ENCODE assay signal across 8 cellular contexts in genomic region chr6:37499433-37500293, GRCh38. TPM values are rescaled to one million over a fixed set of nuclear protein-coding genes. Genes with fewer than 3 reads are reported as not detected.
DNase-seq lines count a peak whose midpoint lies in the region; ATAC-seq and TF ChIP-seq lines count a peak whose summit lies in the region.

Gene CCDC167, minus strand, starts transcription at chr6:37499893. Its CDS starts 30 bp downstream, at chr6:37499863.

- TF ChIP-seq CTCF in GM20000 (IDR thresholded peaks at IDR 0.05; ENCODE audit: extremely low read depth, missing control alignments) (no peak), lung (IDR thresholded peaks at IDR 0.05; ENCODE audit: control extremely low read depth, extremely low read depth) (no peak)

- H3K27me3 ChIP-seq in lung (ENCODE audit: control insufficient read depth, insufficient read depth) = no peaks in the 10 kb centered on the region

- H3K36me3 ChIP-seq in lung (ENCODE audit: control insufficient read depth in 2 of 2, insufficient read depth in 2 of 2, low read length in 2 of 2) = no peaks in the 10 kb centered on the region

- 1 to 3% methylated on average over 34 to 38 of the region's 38 CpGs for WGBS in lung, 2 donors

- H3K27ac ChIP-seq in lung (ENCODE audit: low read depth in 1 of 2, low read length in 1 of 2) = no peak within 1 kb of the TSS

- H3K27me3 Mint-ChIP-seq in activated CD8-positive, alpha-beta T cell treated with anti-CD3 and anti-CD28 coated beads, Interleukin-2, amount 10 ng/mL, durations not matched to agents 7 days and 5 days (ENCODE audit: low read depth) = no peaks in the 10 kb centered on the region

- POLR2A ChIA-PET in activated CD8-positive, alpha-beta T cell treated with anti-CD3 and anti-CD28 coated beads, Interleukin-2, amount 10 ng/mL, durations not matched to agents 7 days and 5 days (lab: Charles Lee) = interaction anchor here (0.6 to 8.7 kb wide), 6 partner anchors 17 to 514 kb away, joined by 3 to 129 read pairs (median 4); partner anchors contain the start of genes CMTR1 and MTCH1

- H3K4me3 Mint-ChIP-seq in activated CD8-positive, alpha-beta T cell treated with anti-CD3 and anti-CD28 coated beads, Interleukin-2, amount 10 ng/mL, durations not matched to agents 7 days and 5 days = peak within 1 kb of the TSS; percentile 97

- ATAC-seq in activated CD8-positive, alpha-beta T cell treated with anti-CD3 and anti-CD28 coated beads, Interleukin-2, amount 10 ng/mL, durations not matched to agents 7 days and 5 days = peak; percentile 87
- peak; percentile 97 for ATAC-seq in lung (ENCODE audit: insufficient read depth, low FRiP score)

- CTCF ChIA-PET in activated CD8-positive, alpha-beta T cell treated with anti-CD3 and anti-CD28 coated beads, Interleukin-2, amount 10 ng/mL, durations not matched to agents 7 days and 5 days (lab: Charles Lee) = interaction anchor here (0.7 to 7.7 kb wide), 3 partner anchors 18 to 66 kb away, joined by 3 to 64 read pairs (median 5); no protein-coding TSS in a partner anchor

- peak within 1 kb of the TSS; percentile 98 for H3K27ac Mint-ChIP-seq in activated CD8-positive, alpha-beta T cell treated with anti-CD3 and anti-CD28 coated beads, Interleukin-2, amount 10 ng/mL, durations not matched to agents 7 days and 5 days

- peaks cover 0 to 3% of the 10 kb centered on the region in 2 donors for H3K4me1 ChIP-seq in lung (ENCODE audit: control insufficient read depth in 2 of 2, insufficient read depth in 2 of 2, low read length in 2 of 2)

- peaks cover 77% of the 10 kb centered on the region for H3K4me1 Mint-ChIP-seq in activated CD8-positive, alpha-beta T cell treated with anti-CD3 and anti-CD28 coated beads, Interleukin-2, amount 10 ng/mL, durations not matched to agents 7 days and 5 days (ENCODE audit: low read depth)

- peak within 1 kb of the TSS; percentile 76 for H3K4me3 ChIP-seq in lung

- no peaks in the 10 kb centered on the region for H3K9me3 ChIP-seq in lung (ENCODE audit: control insufficient read depth in 2 of 2, insufficient read depth in 1 of 2, low read length in 1 of 2)

- no peaks in the 10 kb centered on the region for H3K9me3 Mint-ChIP-seq in activated CD8-positive, alpha-beta T cell treated with anti-CD3 and anti-CD28 coated beads, Interleukin-2, amount 10 ng/mL, durations not matched to agents 7 days and 5 days (ENCODE audit: insufficient read depth)

- peaks cover 15% of the 10 kb centered on the region for H3K36me3 Mint-ChIP-seq in activated CD8-positive, alpha-beta T cell treated with anti-CD3 and anti-CD28 coated beads, Interleukin-2, amount 10 ng/mL, durations not matched to agents 7 days and 5 days (ENCODE audit: low read depth)

- peak; percentile 99 for DNase-seq in CMK (ENCODE audit: low read depth)
- peak; percentile 94 for DNase-seq in GM20000 (ENCODE audit: low spot score)
- peak; percentile 98 for DNase-seq in HS-5 (ENCODE audit: low read depth)
- DNase-seq in NK-92 (lab: John Stamatoyannopoulos, UW; ENCODE audit: unreplicated experiment) = peak; percentile 78
- DNase-seq in activated CD8-positive, alpha-beta T cell treated with anti-CD3 and anti-CD28 coated beads, Interleukin-2, amount 10 ng/mL, durations not matched to agents 7 days and 5 days = peak; percentile 99
- DNase-seq in effector CD4-positive, alpha-beta T cell = peak; percentile 95
- peak; percentile 94 for DNase-seq in lung (ENCODE audit: low spot score)
- DNase-seq in stimulated activated CD4-positive, alpha-beta T cell treated with anti-CD3 and anti-CD28 coated beads, TNF-alpha, amount 100 ng/mL, for 24 hours (ENCODE audit: low read depth in 3 of 3) = peak; percentile 97 to 99 (median 98)

RNA-seq across cellular contexts. Expression of gene CCDC167, which starts in this region (rescaled TPM):
- 10 to 100 TPM; 64.0 to 69.4 TPM for total RNA-seq in activated CD8-positive, alpha-beta T cell treated with anti-CD3 and anti-CD28 coated beads, Interleukin-2, amount 10 ng/mL, durations not matched to agents 7 days and 5 days
- 10 to 100 TPM; 13.4 to 19.3 TPM for total RNA-seq in lung
- polyA plus RNA-seq in lung = 10 to 100 TPM; 26.8 to 54.6 TPM
